In genomic region chr3:171615281-171615680, GRCh38 we compare ENCODE assay signal across 23 cellular contexts.
"Had no signal": no experiment of that assay in that cellular context is flagged by ENCODE, and none has a peak within 500 bp of the region (broad histone marks: within the 10 kb centered on the region; RNA-seq: fewer than 3 reads in every experiment).

No MANE protein-coding gene starts in this region.

- H3K9me3 Mint-ChIP-seq: activated T-cell treated with anti-CD3 and anti-CD28 coated beads, Interleukin-2, amount 50 U/mL, for 72 hours; central memory CD8-positive, alpha-beta T cell; dendritic cell treated with granulocyte-macrophage colony-stimulating factor and Interleukin-4, amounts not matched to agents 40 ng/mL and 50 ng/mL, for 4 days; T-helper 1 cell treated with Interleukin-12 subunit alpha and Interleukin-12 subunit beta and Interleukin-4 antibody, amounts not matched to agents 30 μg/mL and 1 μg/mL, for 36 hours had no signal

- H3K4me1 Mint-ChIP-seq: central memory CD8-positive, alpha-beta T cell had no signal

- H3K4me3 ChIP-seq: breast epithelium, esophagus squamous epithelium, heart right ventricle, left ventricle myocardium inferior, lung had no signal

- H3K4me3 Mint-ChIP-seq: activated naive CD8-positive, alpha-beta T cell; activated T-cell treated with anti-CD3 and anti-CD28 coated beads, Interleukin-2, amount 50 U/mL, for 72 hours; central memory CD8-positive, alpha-beta T cell; dendritic cell treated with granulocyte-macrophage colony-stimulating factor and Interleukin-4, amounts not matched to agents 40 ng/mL and 50 ng/mL, for 4 days; T-helper 1 cell treated with Interleukin-12 subunit alpha and Interleukin-12 subunit beta and Interleukin-4 antibody, amounts not matched to agents 30 μg/mL and 1 μg/mL, for 36 hours had no signal

- H3K36me3 Mint-ChIP-seq: activated naive CD8-positive, alpha-beta T cell had no signal

- H3K9me3 ChIP-seq: breast epithelium, esophagus squamous epithelium, left ventricle myocardium inferior had no signal

- H3K27ac Mint-ChIP-seq: activated naive CD8-positive, alpha-beta T cell; activated T-cell treated with anti-CD3 and anti-CD28 coated beads, Interleukin-2, amount 50 U/mL, for 72 hours; dendritic cell treated with granulocyte-macrophage colony-stimulating factor and Interleukin-4, amounts not matched to agents 40 ng/mL and 50 ng/mL, for 4 days; T-helper 1 cell treated with Interleukin-12 subunit alpha and Interleukin-12 subunit beta and Interleukin-4 antibody, amounts not matched to agents 30 μg/mL and 1 μg/mL, for 36 hours had no signal

- H3K4me1 ChIP-seq: breast epithelium, esophagus squamous epithelium, heart right ventricle, left ventricle myocardium inferior had no signal

- H3K27me3 Mint-ChIP-seq: dendritic cell treated with granulocyte-macrophage colony-stimulating factor and Interleukin-4, amounts not matched to agents 40 ng/mL and 50 ng/mL, for 4 days had no signal

- DNase-seq: activated CD4-positive, alpha-beta T cell treated with anti-CD3 and anti-CD28 coated beads for 4 hours; activated CD4-positive, alpha-beta T cell treated with anti-CD3 and anti-CD28 coated beads, Interleukin-2, amount 50 U/mL, for 4 hours; activated effector memory CD4-positive, alpha-beta T cell treated with Interleukin-2 at 50 U/mL for 16 hours; activated naive CD4-positive, alpha-beta T cell treated with Interleukin-2 at 50 U/mL for 16 hours; activated T-cell treated with anti-CD3 and anti-CD28 coated beads for 4 hours; activated T-cell treated with anti-CD3 and anti-CD28 coated beads, Interleukin-2, amount 50 U/mL, for 72 hours; esophagus squamous epithelium; foreskin melanocyte; left ventricle myocardium inferior; occipital lobe; stimulated activated CD4-positive, alpha-beta T cell treated with anti-CD3 and anti-CD28 coated beads, Interleukin-2, amount 100 ng/mL, for 48 hours; stimulated activated naive CD4-positive, alpha-beta T cell treated with Interleukin-2 at 50 U/mL for 16 hours; SW 1271 had no signal

- H3K27me3 ChIP-seq: breast epithelium, esophagus squamous epithelium, heart right ventricle, tibial nerve had no signal

- H3K27ac ChIP-seq: breast epithelium, epithelial cell of prostate, esophagus squamous epithelium, left ventricle myocardium inferior, VCaP had no signal

- H3K36me3 ChIP-seq: breast epithelium had no signal
